In the genomic region with DNA sequence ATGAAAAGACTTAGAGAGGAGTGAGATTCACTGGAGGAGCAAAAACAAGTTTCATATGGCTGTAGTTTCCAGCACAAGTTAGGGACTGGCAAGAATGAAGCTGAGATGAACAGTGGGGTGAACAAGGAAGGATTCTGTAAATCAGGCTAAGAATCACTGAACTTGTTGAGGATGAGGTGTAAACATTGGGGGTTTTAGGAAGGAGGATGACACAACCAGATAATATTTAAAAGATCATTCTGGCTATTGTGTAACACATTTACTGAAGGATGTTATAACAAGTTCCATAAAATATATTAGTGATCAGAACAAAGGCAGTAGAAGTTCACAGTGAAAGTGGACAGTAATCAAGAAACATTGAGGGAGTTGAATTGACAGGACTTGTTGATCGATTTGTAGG, we compare ENCODE assay signal across 18 cellular contexts.
DNase-seq lines count a peak whose midpoint lies in the region; ATAC-seq and TF ChIP-seq lines count a peak whose summit lies in the region.
"Had no signal": no experiment of that assay in that cellular context is flagged by ENCODE, and none has a peak within 500 bp of the region (broad histone marks: within the 10 kb centered on the region; RNA-seq: fewer than 3 reads in every experiment).

No MANE protein-coding gene starts in this region.

- no peak for TF ChIP-seq CTCF in IMR-90 (conservative IDR thresholded peaks at IDR 0.05; ENCODE audit: low read depth, low read length)
- TF ChIP-seq CTCF in fibroblast of mammary gland (conservative IDR thresholded peaks at IDR 0.05; ENCODE audit: control insufficient read depth, insufficient read depth, low read depth, low read length) = no peak
- no peak for TF ChIP-seq CTCF in osteoblast (IDR thresholded peaks at IDR 0.05; ENCODE audit: extremely low read depth, low read depth, low read length)

- no peak overlapping the region for H3K4me3 ChIP-seq in IMR-90 (ENCODE audit: insufficient read depth, low read depth, low read length)
- H3K4me3 ChIP-seq in fibroblast of mammary gland (ENCODE audit: control insufficient read depth, low read depth, low read length) = no peak overlapping the region
- H3K4me3 ChIP-seq in osteoblast (ENCODE audit: insufficient read depth, low read length) = no peak overlapping the region
- H3K4me3 ChIP-seq: GM12878 had no signal

- no peaks in the 10 kb centered on the region for H3K9me3 ChIP-seq in IMR-90 (ENCODE audit: control insufficient read depth, insufficient read depth, low read length)
- H3K9me3 ChIP-seq in osteoblast (ENCODE audit: low read depth, low read length) = no peaks in the 10 kb centered on the region
- H3K9me3 ChIP-seq: BE2C, Caco-2 had no signal

- no peak overlapping the region for H3K23ac ChIP-seq in IMR-90 (ENCODE audit: low read depth, low read length)

- no peak overlapping the region for H2AK5ac ChIP-seq in IMR-90 (ENCODE audit: low read depth, low read length)

- no peak overlapping the region for H4K5ac ChIP-seq in IMR-90 (ENCODE audit: low read depth, low read length)

- ATAC-seq in IMR-90 (ENCODE audit: low read depth) (peak; percentile 40; the same call in 1 of the 2 replicates), HG02642 (IDR thresholded peaks at IDR 0.05; ENCODE audit: poor library complexity, unreplicated experiment) (no peak), HG02973 (IDR thresholded peaks at IDR 0.05; ENCODE audit: unreplicated experiment) (no peak)
- no peak for ATAC-seq in activated T-helper 17 cell treated with anti-CD3 and anti-CD28 coated beads, Interleukin-2, amount 50 U/mL, for 72 hours (replicated peaks)
- ATAC-seq: GM12878 had no signal

- no peaks in the 10 kb centered on the region for H3K36me3 Mint-ChIP-seq in activated T-helper 17 cell treated with anti-CD3 and anti-CD28 coated beads, Interleukin-2, amount 50 U/mL, for 72 hours (ENCODE audit: low read depth)

- peak overlapping the region in 1 of 2 experiments; percentile 22; a peak in 2 of 4 replicates for H4K8ac ChIP-seq in IMR-90 (ENCODE audit: low read depth in 2 of 2, low read length in 2 of 2)

- no peak overlapping the region for H3K9ac ChIP-seq in IMR-90 (ENCODE audit: low read depth, low read length)

- BruUV-seq in IMR-90 (replicated peaks; lab: Mats Ljungman, UMichigan) = no TSS peak

- H3K79me2 ChIP-seq in osteoblast (ENCODE audit: insufficient read depth, low read length) = no peaks in the 10 kb centered on the region

- H2AFZ ChIP-seq in IMR-90 (replicated peaks; ENCODE audit: low read length, poor library complexity) (no peak overlapping the region), osteoblast (ENCODE audit: low read length) (peak overlapping the region; percentile 54)

- TF ChIP-seq POLR2A in IMR-90 (IDR thresholded peaks at IDR 0.05; ENCODE audit: low read depth, low read length) = no peak

- H4K20me1 ChIP-seq in IMR-90 (ENCODE audit: insufficient read depth, low read length) (no peaks in the 10 kb centered on the region), osteoblast (ENCODE audit: insufficient read depth, low read length) (no peaks in the 10 kb centered on the region)

- intact Hi-C loops in IMR-90 (cut with micrococcal nuclease) = no loop called here

- no peak overlapping the region for H2BK120ac ChIP-seq in IMR-90 (ENCODE audit: low read depth, low read length)

- dilution Hi-C loops in IMR-90 (cut with HindIII; ENCODE audit: low sequenced_read_pairs, unreplicated experiment) = no loop called here

- H3K79me1 ChIP-seq in IMR-90 (ENCODE audit: low read depth in 1 of 2, low read length in 2 of 2) = no peaks in the 10 kb centered on the region

- H3K27me3 Mint-ChIP-seq in activated T-helper 17 cell treated with anti-CD3 and anti-CD28 coated beads, Interleukin-2, amount 50 U/mL, for 72 hours = no peaks in the 10 kb centered on the region
- H3K27me3 Mint-ChIP-seq: CD4-positive, alpha-beta T cell had no signal

- H2BK20ac ChIP-seq in IMR-90 (ENCODE audit: low read depth, low read length) = peak overlapping the region; percentile 2; the same call in 1 of the 2 replicates

- H3K56ac ChIP-seq in IMR-90 (ENCODE audit: extremely low read depth, insufficient read depth, low read length) = no peak overlapping the region

- H3K9me3 Mint-ChIP-seq in activated T-helper 17 cell treated with anti-CD3 and anti-CD28 coated beads, Interleukin-2, amount 50 U/mL, for 72 hours = peaks cover 9% of the 10 kb centered on the region
- H3K9me3 Mint-ChIP-seq: CD4-positive, alpha-beta T cell had no signal

- no peak overlapping the region for H3K14ac ChIP-seq in IMR-90 (replicated peaks; ENCODE audit: low read depth, low read length)

- H3K4me3 Mint-ChIP-seq in activated T-helper 17 cell treated with anti-CD3 and anti-CD28 coated beads, Interleukin-2, amount 50 U/mL, for 72 hours = no peak overlapping the region
- H3K4me3 Mint-ChIP-seq: CD4-positive, alpha-beta T cell had no signal

- peak overlapping the region; percentile 36; the same call in 2 of the 3 replicates for H2BK15ac ChIP-seq in IMR-90 (ENCODE audit: low read depth, low read length)

- no peaks in the 10 kb centered on the region; the same call in 1 of the 2 replicates for H3K9me1 ChIP-seq in IMR-90 (ENCODE audit: insufficient read depth, low read length)

- H3K27ac ChIP-seq in IMR-90 (ENCODE audit: insufficient read depth, low read length) (no peak overlapping the region), osteoblast (ENCODE audit: low read depth, low read length) (no peak overlapping the region)

- H3K27me3 ChIP-seq in IMR-90 (ENCODE audit: control insufficient read depth, insufficient read depth, low read length) = no peaks in the 10 kb centered on the region
- H3K27me3 ChIP-seq in osteoblast (ENCODE audit: insufficient read depth, low read length) = no peaks in the 10 kb centered on the region
- H3K27me3 ChIP-seq: BE2C had no signal

- H3K4me1 Mint-ChIP-seq in activated T-helper 17 cell treated with anti-CD3 and anti-CD28 coated beads, Interleukin-2, amount 50 U/mL, for 72 hours = no peaks in the 10 kb centered on the region

- in situ Hi-C loops in IMR-90 (cut with MboI; ENCODE audit: low sequenced_read_pairs) = loop anchor here (10.0 kb wide), 1 partner anchor 547 kb away; no protein-coding TSS in a partner anchor

- CTCF ChIA-PET in IMR-90 (lab: Yijun Ruan, JAX) = interaction anchor here (0.9 kb wide), 1 partner anchor 58 kb away, joined by 3 read pairs; no protein-coding TSS in a partner anchor

- H2AK9ac ChIP-seq in IMR-90 (replicated peaks; ENCODE audit: low read depth, low read length, poor library complexity) = no peak overlapping the region

- peak; percentile 34 for DNase-seq in EL
- DNase-seq in IMR-90 = peak; percentile 52
- DNase-seq in fibroblast of mammary gland (ENCODE audit: low read depth) = peak; percentile 53
- no peak for DNase-seq in osteoblast (ENCODE audit: insufficient read length, low spot score, missing footprints)
- DNase-seq: BE2C; Caco-2; CD4-positive, alpha-beta T cell; GOT3; Karpas-422; NCI-H1092; NCI-H146; NCI-H2029 treated with DMSO at 0.1 percent for 48 hours; NCI-H2171; NCI-H526 had no signal

- H3K4me1 ChIP-seq in IMR-90 (ENCODE audit: control insufficient read depth, insufficient read depth, low read length) (no peaks in the 10 kb centered on the region; the same call in 1 of the 2 replicates), osteoblast (ENCODE audit: insufficient read depth, low read length) (peaks cover 11% of the 10 kb centered on the region)

- H3K4ac ChIP-seq in IMR-90 (ENCODE audit: low read depth, low read length) = no peak overlapping the region

- no peak overlapping the region for H3K27ac Mint-ChIP-seq in activated T-helper 17 cell treated with anti-CD3 and anti-CD28 coated beads, Interleukin-2, amount 50 U/mL, for 72 hours
- H3K27ac Mint-ChIP-seq: CD4-positive, alpha-beta T cell had no signal

- H3K36me3 ChIP-seq in IMR-90 (ENCODE audit: control insufficient read depth, insufficient read depth, low read length) = no peaks in the 10 kb centered on the region
- no peaks in the 10 kb centered on the region for H3K36me3 ChIP-seq in osteoblast (ENCODE audit: insufficient read depth, low read length)
- H3K36me3 ChIP-seq: BE2C had no signal

- H3K18ac ChIP-seq in IMR-90 (ENCODE audit: low read depth, low read length) = peak overlapping the region; percentile 72; the same call in 1 of the 2 replicates

- no peak for TF ChIP-seq RAD21 in IMR-90 (IDR thresholded peaks at IDR 0.05; ENCODE audit: low read length)

- POLR2A ChIA-PET in IMR-90 (lab: Charles Lee; ENCODE audit: unreplicated experiment) = no interaction called here

- 100% methylated on average over 1 of the region's 1 CpG; no CpG with 5 or more reads in 1 of the 2 experiments for WGBS in IMR-90 (ENCODE audit: extremely low coverage in 2 of 2, insufficient read length in 1 of 2), 2 experiments

- no peak overlapping the region for H4K91ac ChIP-seq in IMR-90 (ENCODE audit: insufficient read depth, low read depth, low read length)

- H3K4me2 ChIP-seq in IMR-90 (ENCODE audit: low read depth, low read length) = peak overlapping the region; percentile 10; the same call in 1 of the 2 replicates
- H3K4me2 ChIP-seq in osteoblast (ENCODE audit: insufficient read depth, low read length) = no peak overlapping the region

- no peak overlapping the region for H2BK5ac ChIP-seq in IMR-90 (ENCODE audit: low read depth, low read length, poor library complexity, severe bottlenecking)

TF ChIP-seq in IMR-90, 13 proteins besides CTCF, POLR2A, EP300 and RAD21:
- peak; percentile 84 for TF ChIP-seq CEBPB (IDR thresholded peaks at IDR 0.05; ENCODE audit: low read depth, low read length)
- TF ChIP-seq MXI1 (IDR thresholded peaks at IDR 0.05; ENCODE audit: borderline replicate concordance, low read depth, low read length) = no peak
- TF ChIP-seq SMC3 (IDR thresholded peaks at IDR 0.05; ENCODE audit: low read depth, low read length) = no peak
- TF ChIP-seq ELK1 (IDR thresholded peaks at IDR 0.05; ENCODE audit: borderline replicate concordance, low read depth, low read length) = no peak
